Comparison of ENCODE assay signal across 29 cellular contexts in genomic region chr3:154218728-154219127, GRCh38.
"Had no signal": no experiment of that assay in that cellular context is flagged by ENCODE, and none has a peak within 500 bp of the region (broad histone marks: within the 10 kb centered on the region; RNA-seq: fewer than 3 reads in every experiment).

No MANE protein-coding gene starts in this region.

- DNase-seq: naive thymus-derived CD4-positive, alpha-beta T cell; natural killer cell; occipital lobe; ovary; right lobe of liver; sigmoid colon; small intestine; spleen; stimulated activated CD4-positive, alpha-beta T cell treated with anti-CD3 and anti-CD28 coated beads, Interleukin-12 subunit alpha, Interleukin-12 subunit beta, amount 100 ng/mL, for 4 hours; stimulated activated CD4-positive, alpha-beta T cell treated with anti-CD3 and anti-CD28 coated beads, Interleukin-1b, Interleukin-23, amount 100 ng/mL, for 48 hours; stimulated activated CD4-positive, alpha-beta T cell treated with anti-CD3 and anti-CD28 coated beads, Interleukin-4, amount 100 ng/mL, for 1 hour; stimulated activated CD4-positive, alpha-beta T cell treated with anti-CD3 and anti-CD28 coated beads, Interleukin-4, amount 100 ng/mL, for 4 hours; stimulated activated CD8-positive, alpha-beta memory T cell treated with anti-CD3 and anti-CD28 coated beads, Interleukin-4, amount 100 ng/mL, for 48 hours; stimulated activated naive CD4-positive, alpha-beta T cell; stimulated activated naive CD8-positive, alpha-beta T cell treated with anti-CD3 and anti-CD28 coated beads, Interleukin-15, amount 100 ng/mL, for 72 hours; stimulated activated naive CD8-positive, alpha-beta T cell treated with anti-CD3 and anti-CD28 coated beads, Interleukin-15, Interleukin-2, amounts not matched to agents 100 U/mL and 50 U/mL, for 24 hours; substantia nigra; testis; tibial artery; transverse colon; upper lobe of right lung; uterus had no signal

- H3K4me3 Mint-ChIP-seq: naive thymus-derived CD4-positive, alpha-beta T cell; natural killer cell; nephron; neural progenitor cell; stimulated activated memory B cell treated with anti-CD40 and anti-IgM and Interleukin-4, amounts not matched to agents 10 μg/mL and 1 μg/mL and 100 μg/mL, for 72 hours; stimulated activated naive CD8-positive, alpha-beta T cell treated with anti-CD3 and anti-CD28 coated beads, Interleukin-15, amount 100 ng/mL, for 72 hours; type B pancreatic cell had no signal

- H3K4me1 Mint-ChIP-seq: naive thymus-derived CD4-positive, alpha-beta T cell; natural killer cell; nephron; neural progenitor cell; stimulated activated memory B cell treated with anti-CD40 and anti-IgM and Interleukin-4, amounts not matched to agents 10 μg/mL and 1 μg/mL and 100 μg/mL, for 72 hours; stimulated activated naive CD8-positive, alpha-beta T cell treated with anti-CD3 and anti-CD28 coated beads, Interleukin-15, amount 100 ng/mL, for 72 hours had no signal

- H3K27ac ChIP-seq: ovary, prostate gland, right atrium auricular region, right lobe of liver, spleen, suprapubic skin, testis, tibial artery, transverse colon, upper lobe of right lung, uterus had no signal

- H3K4me2 ChIP-seq: neural progenitor cell had no signal

- H3K36me3 Mint-ChIP-seq: naive thymus-derived CD4-positive, alpha-beta T cell; natural killer cell; stimulated activated memory B cell treated with anti-CD40 and anti-IgM and Interleukin-4, amounts not matched to agents 10 μg/mL and 1 μg/mL and 100 μg/mL, for 72 hours had no signal

- H3K27me3 ChIP-seq: neural progenitor cell, ovary, right atrium auricular region, right lobe of liver, sigmoid colon, spleen, suprapubic skin, testis, tibial artery, transverse colon, upper lobe of right lung, uterus had no signal

- H3K4me3 ChIP-seq: neural progenitor cell, ovary, prostate gland, right atrium auricular region, right lobe of liver, sigmoid colon, spleen, suprapubic skin, testis, tibial artery, transverse colon, upper lobe of right lung, uterus had no signal

- H3K9ac ChIP-seq: neural progenitor cell had no signal

- H3K9me3 ChIP-seq: ovary, prostate gland, right atrium auricular region, right lobe of liver, sigmoid colon, spleen, suprapubic skin, testis, tibial artery, transverse colon, upper lobe of right lung, uterus had no signal

- H3K9me3 Mint-ChIP-seq: natural killer cell; neural progenitor cell; stimulated activated memory B cell treated with anti-CD40 and anti-IgM and Interleukin-4, amounts not matched to agents 10 μg/mL and 1 μg/mL and 100 μg/mL, for 72 hours; stimulated activated naive CD8-positive, alpha-beta T cell treated with anti-CD3 and anti-CD28 coated beads, Interleukin-15, amount 100 ng/mL, for 72 hours; type B pancreatic cell had no signal

- H3K36me3 ChIP-seq: neural progenitor cell, ovary, prostate gland, right atrium auricular region, spleen, transverse colon, upper lobe of right lung, uterus had no signal

- H3K27me3 Mint-ChIP-seq: stimulated activated memory B cell treated with anti-CD40 and anti-IgM and Interleukin-4, amounts not matched to agents 10 μg/mL and 1 μg/mL and 100 μg/mL, for 72 hours; type B pancreatic cell had no signal

- H2AFZ ChIP-seq: neural progenitor cell had no signal

- ATAC-seq: naive thymus-derived CD4-positive, alpha-beta T cell; natural killer cell; right lobe of liver; stimulated activated memory B cell treated with anti-CD40 and anti-IgM and Interleukin-4, amounts not matched to agents 10 μg/mL and 1 μg/mL and 100 μg/mL, for 72 hours; stimulated activated naive CD8-positive, alpha-beta T cell treated with anti-CD3 and anti-CD28 coated beads, Interleukin-15, amount 100 ng/mL, for 72 hours; stimulated activated naive CD8-positive, alpha-beta T cell treated with anti-CD3 and anti-CD28 coated beads, Interleukin-15, Interleukin-2, amounts not matched to agents 100 U/mL and 50 U/mL, for 24 hours; upper lobe of right lung had no signal

- H3K4me1 ChIP-seq: prostate gland, right atrium auricular region, suprapubic skin, tibial artery, transverse colon, upper lobe of right lung, uterus had no signal

- H3K27ac Mint-ChIP-seq: naive thymus-derived CD4-positive, alpha-beta T cell; natural killer cell; neural progenitor cell; stimulated activated memory B cell treated with anti-CD40 and anti-IgM and Interleukin-4, amounts not matched to agents 10 μg/mL and 1 μg/mL and 100 μg/mL, for 72 hours; type B pancreatic cell had no signal
